In the genomic region with DNA sequence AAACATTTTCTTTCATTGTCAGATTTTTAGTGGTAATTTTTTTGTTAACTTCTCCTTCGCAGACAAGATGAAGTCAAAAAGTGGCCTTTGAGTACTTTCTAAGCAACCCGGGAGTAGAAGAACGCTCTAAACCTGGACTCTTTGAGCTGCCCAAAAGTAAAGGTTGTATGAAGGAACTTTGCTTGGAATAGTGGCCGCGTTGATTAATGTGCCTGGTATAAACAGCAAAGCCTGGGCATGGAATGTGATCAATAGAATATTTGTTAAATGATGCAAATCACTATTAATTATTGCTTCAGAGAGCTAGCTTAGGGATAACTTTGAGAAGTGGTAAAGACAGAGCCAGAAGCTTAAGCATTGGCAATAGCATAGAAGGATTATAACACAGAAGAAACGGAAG, we compare ENCODE assay signal across 3 cellular contexts.
"Had no signal": no experiment of that assay in that cellular context is flagged by ENCODE, and none has a peak within 500 bp of the region (broad histone marks: within the 10 kb centered on the region; RNA-seq: fewer than 3 reads in every experiment).

No MANE protein-coding gene starts in this region.

- DNase-seq: GDM1, GF-D8 had no signal

- H3K4me3 ChIP-seq: GM12878 had no signal

- ATAC-seq: GM12878 had no signal
